In genomic region chr5:132389453-132390286, GRCh38 we compare ENCODE assay signal across 8 cellular contexts. TPM values are rescaled to one million over a fixed set of nuclear protein-coding genes. Genes with fewer than 3 reads are reported as not detected.
DNase-seq lines count a peak whose midpoint lies in the region; ATAC-seq and TF ChIP-seq lines count a peak whose summit lies in the region.

No MANE protein-coding gene starts in this region.

- TF ChIP-seq CTCF in Panc1 (IDR thresholded peaks at IDR 0.05), result no peak

- POLR2A ChIA-PET in Panc1 (lab: Charles Lee), result interaction anchor here (0.6 kb wide), 1 partner anchor 96 kb away, joined by 3 read pairs; no protein-coding TSS in a partner anchor

- no peaks in the 10 kb centered on the region for H3K27me3 ChIP-seq in Panc1 (ENCODE audit: control insufficient read depth, insufficient read depth, low read length)

- H3K27ac ChIP-seq in Panc1 (ENCODE audit: low read length) (peak overlapping the region; percentile 45), epithelial cell of prostate (peak overlapping the region; percentile 80)

- BruUV-seq in Panc1 (replicated peaks; lab: Mats Ljungman, UMichigan), result no TSS peak

- H3K4me1 ChIP-seq in Panc1 (ENCODE audit: control insufficient read depth, insufficient read depth, low read length), result peaks cover 40% of the 10 kb centered on the region

- ATAC-seq in Panc1, result peak; percentile 90
- no peak for ATAC-seq in GM21360 (IDR thresholded peaks at IDR 0.05; ENCODE audit: unreplicated experiment)
- no peak for ATAC-seq in GM19328 (IDR thresholded peaks at IDR 0.05; ENCODE audit: unreplicated experiment)

- intact Hi-C loops in Panc1 (cut with micrococcal nuclease; ENCODE audit: unreplicated experiment), result loop anchor here (10.0 kb wide), 1 partner anchor 435 kb away; no protein-coding TSS in a partner anchor

- DNase-seq in Daoy (ENCODE audit: low read depth), result peak; percentile 100
- DNase-seq in Panc1 (ENCODE audit: low read depth, low spot score), result peak; percentile 94
- peak; percentile 98 for DNase-seq in epithelial cell of prostate (ENCODE audit: low read depth, low spot score)
- DNase-seq in renal cortical epithelial cell (ENCODE audit: low read depth), result peak; percentile 100
- no peak for DNase-seq in central memory CD4-positive, alpha-beta T cell
- DNase-seq in NCI-H2029 (lab: John Stamatoyannopoulos, UW), result no peak

- no peaks in the 10 kb centered on the region for H3K9me3 ChIP-seq in Panc1 (ENCODE audit: control insufficient read depth, insufficient read depth, low read depth, low read length)

- CTCF ChIA-PET in Panc1 (lab: Charles Lee), result interaction anchor here (0.7 to 4.2 kb wide), 2 partner anchors 38 to 111 kb away, joined by 3 to 20 read pairs; no protein-coding TSS in a partner anchor

- no peaks in the 10 kb centered on the region for H3K36me3 ChIP-seq in Panc1 (ENCODE audit: control insufficient read depth, insufficient read depth, low read length)

- no peak overlapping the region for H3K4me3 ChIP-seq in Panc1 (ENCODE audit: low read depth in 2 of 2, low read length in 2 of 2)

- in situ Hi-C loops in Panc1 (cut with HindIII; ENCODE audit: low pct_unique_long_range_greater_than_20kb, low sequenced_read_pairs), result loop anchor here (25.0 kb wide), 1 partner anchor 98 kb away; the partner anchor contains the start of gene IRF1

RNA-seq across cellular contexts. Expression of gene SLC22A5, which starts 20.2 kb away (rescaled TPM):
- total RNA-seq in Daoy (2014; rRNA removed; shearing (Covaris generic)), result 6.9 and 7.1 TPM in 2 replicates
- 9.5 TPM for total RNA-seq in Panc1 (2021; ENCODE audit: unreplicated experiment)
- 7.2 TPM for polyA plus RNA-seq in Panc1 (2012; ENCODE audit: insufficient read length)
- 31.3 and 33.0 TPM in 2 replicates for total RNA-seq in renal cortical epithelial cell

Comparison
In these comparisons a context has a peak if more than half of its experiments do, and no peak if none do; other contexts are left out.
1. DNase-seq: peak in Daoy (single experiment), Panc1 (single experiment), epithelial cell of prostate (single experiment) and renal cortical epithelial cell (single experiment); none in central memory CD4-positive, alpha-beta T cell (single experiment) and NCI-H2029 (single experiment).